ENCODE assay signal across 8 cellular contexts in genomic region chr5:78294250-78295034, GRCh38. TPM values are rescaled to one million over a fixed set of nuclear protein-coding genes. Genes with fewer than 3 reads are reported as not detected.
DNase-seq lines count a peak whose midpoint lies in the region; ATAC-seq and TF ChIP-seq lines count a peak whose summit lies in the region.

TSS of gene AP3B1 (minus strand) at chr5:78294698. CDS start at chr5:78294579, 119 bp downstream.

- peak; percentile 85 for ATAC-seq in GM21619 (IDR thresholded peaks at IDR 0.05; ENCODE audit: unreplicated experiment)
- peak; percentile 98 for ATAC-seq in mucosa of descending colon

- H3K4me3 ChIP-seq in Jurkat, Clone E6-1 (ENCODE audit: low read length) = peak within 1 kb of the TSS; percentile 90
- H3K4me3 ChIP-seq in PC-9 (peak within 1 kb of the TSS; percentile 94), mucosa of descending colon (peak within 1 kb of the TSS; percentile 67)

- DNase-seq in DMS153 (lab: John Stamatoyannopoulos, UW) = peak; percentile 88
- DNase-seq in Jurkat, Clone E6-1 (ENCODE audit: low read depth, low spot score) = peak; percentile 93
- peak; percentile 97 to 99 for DNase-seq in PC-9
- peak; percentile 96 for DNase-seq in activated T-cell treated with anti-CD3 and anti-CD28 coated beads, Interleukin-2, amount 50 U/mL, for 1 hour
- peak; percentile 90 for DNase-seq in epithelial cell of prostate (ENCODE audit: low read depth, low spot score)
- peak; percentile 99 to 100 (median 99) for DNase-seq in mucosa of descending colon
- DNase-seq in stimulated activated CD8-positive, alpha-beta memory T cell treated with anti-CD3 and anti-CD28 coated beads, Interleukin-4, amount 100 ng/mL, for 24 hours (ENCODE audit: low read depth) = peak; percentile 98

- H2AFZ ChIP-seq in PC-9 = peak within 1 kb of the TSS; percentile 94

- peak within 1 kb of the TSS; percentile 85 for H3K4me2 ChIP-seq in PC-9

- intact Hi-C loops in PC-9 (cut with micrococcal nuclease; ENCODE audit: unreplicated experiment) = loop anchor here (1.0 kb wide), 1 partner anchor 66 kb away; the partner anchor contains the start of gene SCAMP1
- intact Hi-C loops in mucosa of descending colon (cut with DNase I, micrococcal nuclease) = loop anchor here (2.0 to 10.0 kb wide), 2 partner anchors 60 to 66 kb away; partner anchors contain the start of gene SCAMP1 (in 1 of the 2)

- H3K4me1 ChIP-seq in PC-9 (replicated peaks; ENCODE audit: insufficient read depth) (peaks cover 9% of the 10 kb centered on the region; the same call in 1 of the 2 replicates), mucosa of descending colon (ENCODE audit: low read depth) (peaks cover 15% of the 10 kb centered on the region)

- peaks cover 49% of the 10 kb centered on the region for H3K79me2 ChIP-seq in PC-9 (ENCODE audit: low read depth)

- H3K36me3 ChIP-seq in PC-9 (ENCODE audit: low read depth) (no peaks in the 10 kb centered on the region), mucosa of descending colon (ENCODE audit: low read depth) (no peaks in the 10 kb centered on the region)

- H3K27ac ChIP-seq in PC-9 (peak within 1 kb of the TSS; percentile 52), epithelial cell of prostate (peak within 1 kb of the TSS; percentile 78)

- POLR2A ChIA-PET in PC-9 (lab: Charles Lee; ENCODE audit: unreplicated experiment) = interaction anchor here (0.5 to 0.9 kb wide), 5 partner anchors 34 to 1365 kb away, joined by 3 to 8 read pairs (median 4); partner anchors contain the start of gene SCAMP1

- CTCF ChIA-PET in PC-9 (lab: Charles Lee) = interaction anchor here (0.7 to 0.9 kb wide), 2 partner anchors 66 to 775 kb away, joined by 3 to 4 read pairs; partner anchors contain the start of gene SCAMP1

- no peak for TF ChIP-seq CTCF in PC-9 (conservative IDR thresholded peaks at IDR 0.05)
- TF ChIP-seq CTCF in mucosa of descending colon (IDR thresholded peaks at IDR 0.05) = no peak

- H4K20me1 ChIP-seq in PC-9 (ENCODE audit: insufficient read depth) = no peaks in the 10 kb centered on the region

- H3K9me2 ChIP-seq in PC-9 (ENCODE audit: insufficient read depth) = no peaks in the 10 kb centered on the region

- peaks cover 8% of the 10 kb centered on the region for H3F3A ChIP-seq in PC-9 (ENCODE audit: insufficient read depth, low read depth)

- no TSS peak for BruUV-seq in PC-9 (replicated peaks; lab: Mats Ljungman, UMichigan)

- no peaks in the 10 kb centered on the region for H3K9me3 ChIP-seq in PC-9 (ENCODE audit: insufficient read depth, low read depth)
- no peaks in the 10 kb centered on the region for H3K9me3 ChIP-seq in mucosa of descending colon

- H3K27me3 ChIP-seq in PC-9 (ENCODE audit: insufficient read depth, low read depth) = no peaks in the 10 kb centered on the region

RNA-seq across cellular contexts. Expression of gene AP3B1, which starts in this region (rescaled TPM):
- polyA plus RNA-seq in Jurkat, Clone E6-1 (2012; ENCODE audit: insufficient read depth, insufficient read length) = 17.7 TPM
- 36.7 and 44.0 TPM in 2 replicates for total RNA-seq in PC-9 (2021)
- total RNA-seq in mucosa of descending colon = 10 to 100 TPM; 38.5 to 55.6 (median 52.1) TPM

Comparison
In these comparisons a context has a peak if more than half of its experiments do, and no peak if none do; other contexts are left out.
1. Peak in every context shown above with its lines: DNase-seq, ATAC-seq, H3K4me3 ChIP-seq and H3K27ac ChIP-seq.